2 cellular contexts compared by ENCODE assay signal in the genomic region with DNA sequence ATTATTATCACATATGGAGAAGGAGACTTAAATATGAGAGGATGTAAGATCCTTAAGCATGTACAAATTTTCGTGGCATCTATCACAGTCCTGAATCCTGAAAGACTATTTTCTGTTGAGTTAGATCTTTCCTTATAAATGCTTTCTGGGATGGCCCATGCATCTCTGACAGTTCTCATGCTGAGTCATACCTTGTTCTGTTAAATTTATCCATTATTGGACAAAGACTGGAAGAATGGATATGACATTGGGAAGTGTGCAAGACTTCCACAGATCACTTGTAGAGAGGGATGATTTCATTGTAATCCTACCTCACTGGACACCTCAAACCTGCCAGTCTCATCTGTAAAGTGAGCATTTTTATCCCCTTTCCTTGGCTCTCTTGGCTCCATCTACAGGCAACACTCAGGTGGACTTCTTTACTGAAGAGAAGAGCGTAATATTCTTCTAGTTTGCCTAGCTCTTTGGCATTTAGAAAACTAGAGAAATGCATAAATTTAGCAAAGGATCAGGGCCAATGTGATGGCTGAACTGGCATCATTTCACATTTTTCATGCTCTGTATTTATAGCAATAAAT.
TF ChIP-seq lines count a peak whose summit lies in the region.

No MANE protein-coding gene starts in this region.

TF ChIP-seq in IMR-90, 13 proteins besides CTCF, POLR2A, EP300 and RAD21:
- TF ChIP-seq NFE2L2 (IDR thresholded peaks at IDR 0.05; ENCODE audit: low read depth, low read length): peak; percentile 34; the same call in 1 of the 2 replicates
- no peak for TF ChIP-seq MAZ (IDR thresholded peaks at IDR 0.05; ENCODE audit: borderline replicate concordance, low read depth, low read length)

TF ChIP-seq in liver, 16 proteins besides CTCF, POLR2A, EP300 and RAD21:
- TF ChIP-seq, protein P1, sequence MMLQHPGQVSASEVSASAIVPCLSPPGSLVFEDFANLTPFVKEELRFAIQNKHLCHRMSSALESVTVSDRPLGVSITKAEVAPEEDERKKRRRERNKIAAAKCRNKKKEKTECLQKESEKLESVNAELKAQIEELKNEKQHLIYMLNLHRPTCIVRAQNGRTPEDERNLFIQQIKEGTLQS (IDR thresholded peaks at IDR 0.05): no peak
- TF ChIP-seq HNF4A (conservative IDR thresholded peaks at IDR 0.05): no peak
- TF ChIP-seq, protein P2, sequence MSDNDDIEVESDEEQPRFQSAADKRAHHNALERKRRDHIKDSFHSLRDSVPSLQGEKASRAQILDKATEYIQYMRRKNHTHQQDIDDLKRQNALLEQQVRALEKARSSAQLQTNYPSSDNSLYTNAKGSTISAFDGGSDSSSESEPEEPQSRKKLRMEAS (IDR thresholded peaks at IDR 0.05): no peak
- no peak for TF ChIP-seq FOXA2 (IDR thresholded peaks at IDR 0.05)
- no peak for TF ChIP-seq TAF1 (conservative IDR thresholded peaks at IDR 0.05)
- TF ChIP-seq EGR1 (IDR thresholded peaks at IDR 0.05; ENCODE audit: low read depth in 2 of 2): no peak
- no peak for TF ChIP-seq HNF4G (IDR thresholded peaks at IDR 0.05)
- no peak for TF ChIP-seq RXRA (IDR thresholded peaks at IDR 0.05)
- no peak for TF ChIP-seq YY1 (IDR thresholded peaks at IDR 0.05)
- no peak for TF ChIP-seq FOXA1 (IDR thresholded peaks at IDR 0.05)
- no peak for TF ChIP-seq NR2F2 (IDR thresholded peaks at IDR 0.05)
- TF ChIP-seq GABPA (IDR thresholded peaks at IDR 0.05 in 1 of 2, conservative IDR thresholded peaks at IDR 0.05 in 1 of 2): no peak
- TF ChIP-seq, protein P3, sequence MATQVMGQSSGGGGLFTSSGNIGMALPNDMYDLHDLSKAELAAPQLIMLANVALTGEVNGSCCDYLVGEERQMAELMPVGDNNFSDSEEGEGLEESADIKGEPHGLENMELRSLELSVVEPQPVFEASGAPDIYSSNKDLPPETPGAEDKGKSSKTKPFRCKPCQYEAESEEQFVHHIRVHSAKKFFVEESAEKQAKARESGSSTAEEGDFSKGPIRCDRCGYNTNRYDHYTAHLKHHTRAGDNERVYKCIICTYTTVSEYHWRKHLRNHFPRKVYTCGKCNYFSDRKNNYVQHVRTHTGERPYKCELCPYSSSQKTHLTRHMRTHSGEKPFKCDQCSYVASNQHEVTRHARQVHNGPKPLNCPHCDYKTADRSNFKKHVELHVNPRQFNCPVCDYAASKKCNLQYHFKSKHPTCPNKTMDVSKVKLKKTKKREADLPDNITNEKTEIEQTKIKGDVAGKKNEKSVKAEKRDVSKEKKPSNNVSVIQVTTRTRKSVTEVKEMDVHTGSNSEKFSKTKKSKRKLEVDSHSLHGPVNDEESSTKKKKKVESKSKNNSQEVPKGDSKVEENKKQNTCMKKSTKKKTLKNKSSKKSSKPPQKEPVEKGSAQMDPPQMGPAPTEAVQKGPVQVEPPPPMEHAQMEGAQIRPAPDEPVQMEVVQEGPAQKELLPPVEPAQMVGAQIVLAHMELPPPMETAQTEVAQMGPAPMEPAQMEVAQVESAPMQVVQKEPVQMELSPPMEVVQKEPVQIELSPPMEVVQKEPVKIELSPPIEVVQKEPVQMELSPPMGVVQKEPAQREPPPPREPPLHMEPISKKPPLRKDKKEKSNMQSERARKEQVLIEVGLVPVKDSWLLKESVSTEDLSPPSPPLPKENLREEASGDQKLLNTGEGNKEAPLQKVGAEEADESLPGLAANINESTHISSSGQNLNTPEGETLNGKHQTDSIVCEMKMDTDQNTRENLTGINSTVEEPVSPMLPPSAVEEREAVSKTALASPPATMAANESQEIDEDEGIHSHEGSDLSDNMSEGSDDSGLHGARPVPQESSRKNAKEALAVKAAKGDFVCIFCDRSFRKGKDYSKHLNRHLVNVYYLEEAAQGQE (IDR thresholded peaks at IDR 0.05): no peak
- TF ChIP-seq JUND (IDR thresholded peaks at IDR 0.05): no peak
- TF ChIP-seq SP1 (IDR thresholded peaks at IDR 0.05): no peak
- TF ChIP-seq, protein P4, sequence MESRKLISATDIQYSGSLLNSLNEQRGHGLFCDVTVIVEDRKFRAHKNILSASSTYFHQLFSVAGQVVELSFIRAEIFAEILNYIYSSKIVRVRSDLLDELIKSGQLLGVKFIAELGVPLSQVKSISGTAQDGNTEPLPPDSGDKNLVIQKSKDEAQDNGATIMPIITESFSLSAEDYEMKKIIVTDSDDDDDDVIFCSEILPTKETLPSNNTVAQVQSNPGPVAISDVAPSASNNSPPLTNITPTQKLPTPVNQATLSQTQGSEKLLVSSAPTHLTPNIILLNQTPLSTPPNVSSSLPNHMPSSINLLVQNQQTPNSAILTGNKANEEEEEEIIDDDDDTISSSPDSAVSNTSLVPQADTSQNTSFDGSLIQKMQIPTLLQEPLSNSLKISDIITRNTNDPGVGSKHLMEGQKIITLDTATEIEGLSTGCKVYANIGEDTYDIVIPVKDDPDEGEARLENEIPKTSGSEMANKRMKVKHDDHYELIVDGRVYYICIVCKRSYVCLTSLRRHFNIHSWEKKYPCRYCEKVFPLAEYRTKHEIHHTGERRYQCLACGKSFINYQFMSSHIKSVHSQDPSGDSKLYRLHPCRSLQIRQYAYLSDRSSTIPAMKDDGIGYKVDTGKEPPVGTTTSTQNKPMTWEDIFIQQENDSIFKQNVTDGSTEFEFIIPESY (IDR thresholded peaks at IDR 0.05): no peak
TF ChIP-seq in liver: peak in this region for 0.
